ENCODE assay signal across 8 cellular contexts in the genomic region with DNA sequence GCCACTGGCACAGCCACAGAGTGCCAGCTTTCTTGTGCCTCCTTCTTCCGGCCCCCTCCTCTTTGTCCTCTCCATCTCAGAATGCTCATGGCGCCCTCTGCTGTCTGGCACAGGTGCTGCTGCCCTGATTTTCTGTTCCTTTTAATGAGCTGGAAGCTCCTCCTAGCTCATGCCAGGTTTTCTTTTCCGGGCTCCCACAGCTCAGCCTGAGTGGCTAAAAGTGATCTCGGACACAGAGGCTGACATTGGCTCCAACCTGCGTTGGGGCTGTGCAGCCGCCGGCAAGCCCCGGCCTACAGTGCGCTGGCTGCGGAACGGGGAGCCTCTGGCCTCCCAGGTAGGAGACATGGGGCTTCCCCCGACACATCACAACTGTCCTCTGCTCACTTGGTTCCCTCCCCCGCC. TPM values are rescaled to one million over a fixed set of nuclear protein-coding genes. Genes with fewer than 3 reads are reported as not detected.
DNase-seq lines count a peak whose midpoint lies in the region; ATAC-seq and TF ChIP-seq lines count a peak whose summit lies in the region.

No MANE protein-coding gene starts in this region.

- intact Hi-C loops in activated CD4-positive, alpha-beta T cell treated with anti-CD3 and anti-CD28 coated beads for 36 hours (cut with DNase I, micrococcal nuclease), result loop anchor here (1.0 kb wide), 3 partner anchors 72 to 195 kb away; no protein-coding TSS in a partner anchor

- no peaks in the 10 kb centered on the region for H3K9me3 Mint-ChIP-seq in GM23338
- H3K9me3 Mint-ChIP-seq in activated CD4-positive, alpha-beta T cell treated with anti-CD3 and anti-CD28 coated beads for 36 hours (ENCODE audit: low read depth), result no peaks in the 10 kb centered on the region

- no peaks in the 10 kb centered on the region for H3F3A ChIP-seq in GM23338 (replicated peaks; ENCODE audit: low read depth)

- TF ChIP-seq CTCF in AG04449 (IDR thresholded peaks at IDR 0.05; ENCODE audit: insufficient read depth, low read length, missing control alignments) (peak; percentile 90), GM23338 (conservative IDR thresholded peaks at IDR 0.05; ENCODE audit: low read depth in 2 of 2) (peak; percentile 93 to 96)

- H3K79me2 ChIP-seq in GM23338 (replicated peaks; ENCODE audit: insufficient read depth), result no peaks in the 10 kb centered on the region

- POLR2A ChIA-PET in AG04449 (lab: Yijun Ruan, JAX), result no interaction called here
- POLR2A ChIA-PET in activated CD4-positive, alpha-beta T cell treated with anti-CD3 and anti-CD28 coated beads for 36 hours (lab: Charles Lee), result interaction anchor here (0.5 to 1.0 kb wide), 3 partner anchors 29 to 544 kb away, joined by 3 read pairs; no protein-coding TSS in a partner anchor

- peaks cover 13% of the 10 kb centered on the region for H3K27me3 Mint-ChIP-seq in GM23338 (ENCODE audit: insufficient read depth, low read depth, poor library complexity)
- H3K27me3 Mint-ChIP-seq in activated CD4-positive, alpha-beta T cell treated with anti-CD3 and anti-CD28 coated beads for 36 hours, result no peaks in the 10 kb centered on the region

- H3K27ac Mint-ChIP-seq in GM23338, result 0 out of 2 replicates have a peak overlapping the region, but pooled peaks have one; percentile 78
- H3K27ac Mint-ChIP-seq in activated CD4-positive, alpha-beta T cell treated with anti-CD3 and anti-CD28 coated beads for 36 hours, result no peak overlapping the region

- CTCF ChIA-PET in AG04449 (lab: Yijun Ruan, JAX), result interaction anchor here (0.6 to 6.7 kb wide), 68 partner anchors 10 to 301 kb away, joined by 3 to 262 read pairs (median 7); partner anchors contain the start of genes CNTN2, RBBP5 and TMEM81
- CTCF ChIA-PET in activated CD4-positive, alpha-beta T cell treated with anti-CD3 and anti-CD28 coated beads for 36 hours (lab: Charles Lee), result interaction anchor here (0.5 to 3.4 kb wide), 52 partner anchors 9 to 1076 kb away, joined by 3 to 59 read pairs (median 4); partner anchors contain the start of genes RBBP5 and TMEM81

- H2AFZ ChIP-seq in GM23338, result peak overlapping the region; percentile 60

- H4K20me1 ChIP-seq in GM23338 (replicated peaks; ENCODE audit: insufficient read depth), result no peaks in the 10 kb centered on the region

- H3K27me3 ChIP-seq in GM23338 (ENCODE audit: insufficient read depth) (no peaks in the 10 kb centered on the region), layer of hippocampus (ENCODE audit: control insufficient read depth, insufficient read depth, low read length) (no peaks in the 10 kb centered on the region)

- H3K36me3 ChIP-seq in GM23338 (ENCODE audit: insufficient read depth), result no peaks in the 10 kb centered on the region

- ATAC-seq in GM23338 (peak; percentile 88), HG02870 (IDR thresholded peaks at IDR 0.05; ENCODE audit: unreplicated experiment) (no peak)
- ATAC-seq in activated CD4-positive, alpha-beta T cell treated with anti-CD3 and anti-CD28 coated beads for 36 hours, result peak; percentile 89

- no peaks in the 10 kb centered on the region for H3K9me2 ChIP-seq in GM23338 (ENCODE audit: insufficient read depth)

- H3K27ac ChIP-seq in GM23338 (ENCODE audit: low read depth) (no peak overlapping the region), layer of hippocampus (ENCODE audit: low read depth, low read length) (peak overlapping the region; percentile 73)

- H3K4me3 ChIP-seq in AG04449 (ENCODE audit: low read depth, low read length), result no peak overlapping the region
- no peak overlapping the region for H3K4me3 ChIP-seq in GM23338

- 0 out of 2 replicates have a peak overlapping the region, but pooled peaks have one; percentile 11 for H3K4me2 ChIP-seq in GM23338

- no peak overlapping the region for H3K4me3 Mint-ChIP-seq in GM23338
- H3K4me3 Mint-ChIP-seq in activated CD4-positive, alpha-beta T cell treated with anti-CD3 and anti-CD28 coated beads for 36 hours, result no peak overlapping the region

- H3K4me1 Mint-ChIP-seq in GM23338, result peaks cover 14% of the 10 kb centered on the region
- peaks cover 3% of the 10 kb centered on the region for H3K4me1 Mint-ChIP-seq in activated CD4-positive, alpha-beta T cell treated with anti-CD3 and anti-CD28 coated beads for 36 hours

- no peak for DNase-seq in AG04449 (ENCODE audit: low read depth, low spot score)
- DNase-seq in GM23338 (ENCODE audit: low spot score), result peak; percentile 97
- DNase-seq in NCI-H226, result peak; percentile 37
- DNase-seq in activated CD4-positive, alpha-beta T cell treated with anti-CD3 and anti-CD28 coated beads for 36 hours, result peak; percentile 89
- DNase-seq in cerebellum (ENCODE audit: low spot score), result peak; percentile 92
- peak; percentile 68 for DNase-seq in stimulated activated CD4-positive, alpha-beta T cell treated with anti-CD3 and anti-CD28 coated beads, Interleukin-4, amount 100 ng/mL, for 1 hour

- no peaks in the 10 kb centered on the region for H3K4me1 ChIP-seq in GM23338 (ENCODE audit: insufficient read depth)

- H3K36me3 Mint-ChIP-seq in GM23338 (ENCODE audit: low read depth), result no peaks in the 10 kb centered on the region
- no peaks in the 10 kb centered on the region for H3K36me3 Mint-ChIP-seq in activated CD4-positive, alpha-beta T cell treated with anti-CD3 and anti-CD28 coated beads for 36 hours (ENCODE audit: low read depth)

TF ChIP-seq in GM23338, 12 proteins besides CTCF, POLR2A, EP300 and RAD21 (continues in another document):
- TF ChIP-seq ZNF462 (CRISPR knock-in tag; IDR thresholded peaks at IDR 0.05), result no peak

RNA-seq across cellular contexts. Expression of gene CNTN2, which starts 18.7 kb away (rescaled TPM):
- 2.2 TPM in 2 replicates for total RNA-seq in GM23338 (2014; rRNA removed; shearing (Covaris generic))
- polyA plus RNA-seq in GM23338 (2016; fragmentation: Nextera tagmentation; extraction: Ambion mirVana), result 0.75 and 1.3 TPM in 2 replicates
- total RNA-seq in activated CD4-positive, alpha-beta T cell treated with anti-CD3 and anti-CD28 coated beads for 36 hours, result not detected
- 47.4 TPM for total RNA-seq in cerebellum

RNA-seq across cellular contexts. Expression of gene TMEM81, which starts 22.6 kb away (rescaled TPM):
- total RNA-seq in GM23338 (2014; rRNA removed; shearing (Covaris generic)), result 2.7 and 3.6 TPM in 2 replicates
- 4.5 and 5.5 TPM in 2 replicates for polyA plus RNA-seq in GM23338 (2016; fragmentation: Nextera tagmentation; extraction: Ambion mirVana)
- total RNA-seq in activated CD4-positive, alpha-beta T cell treated with anti-CD3 and anti-CD28 coated beads for 36 hours, result 1 to 10 TPM; 1.9 to 2.8 TPM
- 3.4 TPM for total RNA-seq in cerebellum

Comparison
In these comparisons a context has a peak if more than half of its experiments do, and no peak if none do; other contexts are left out.
1. RNA of gene CNTN2, which starts 18.7 kb away (total RNA-seq): 47.4 TPM in cerebellum (single experiment); 2.2 TPM in GM23338 and not detected in activated CD4-positive, alpha-beta T cell treated with anti-CD3 and anti-CD28 coated beads for 36 hours; every median in the first group is over 10 times any median in the second.